Comparison of ENCODE assay signal across 15 cellular contexts in genomic region chr1:201405484-201405831, GRCh38. TPM values are rescaled to one million over a fixed set of nuclear protein-coding genes. Genes with fewer than 3 reads are reported as not detected.
DNase-seq lines count a peak whose midpoint lies in the region; ATAC-seq, FAIRE-seq and TF ChIP-seq lines count a peak whose summit lies in the region.
"Had no signal": no experiment of that assay in that cellular context is flagged by ENCODE, and none has a peak within 500 bp of the region (broad histone marks: within the 10 kb centered on the region; RNA-seq: fewer than 3 reads in every experiment).

No MANE protein-coding gene starts in this region.

- no peak for FAIRE-seq in H54 (lab: Jason Lieb, UNC)

- H3K36me3 Mint-ChIP-seq in stimulated activated memory B cell treated with anti-CD40 and anti-IgM and Interleukin-4, amounts not matched to agents 10 μg/mL and 1 μg/mL and 100 μg/mL, for 72 hours = no peaks in the 10 kb centered on the region
- no peaks in the 10 kb centered on the region for H3K36me3 Mint-ChIP-seq in activated CD8-positive, alpha-beta memory T cell treated with anti-CD3 and anti-CD28 coated beads, Interleukin-2, amount 10 ng/mL, durations not matched to agents 7 days and 5 days
- H3K36me3 Mint-ChIP-seq: CD8-positive, alpha-beta T cell had no signal

- H3K36me3 ChIP-seq in Karpas-422 (ENCODE audit: insufficient read depth, low read length) = peaks cover 44% of the 10 kb centered on the region
- H3K36me3 ChIP-seq in left lung = no peaks in the 10 kb centered on the region

- in situ Hi-C loops in GM18951 (cut with MboI; ENCODE audit: low sequenced_read_pairs, unreplicated experiment) = no loop called here

- CTCF ChIA-PET in activated CD8-positive, alpha-beta memory T cell treated with anti-CD3 and anti-CD28 coated beads, Interleukin-2, amount 10 ng/mL, durations not matched to agents 7 days and 5 days (lab: Charles Lee) = interaction anchor here (1.1 to 1.5 kb wide), 3 partner anchors 11 to 108 kb away, joined by 3 read pairs; no protein-coding TSS in a partner anchor

- peak overlapping the region; percentile 66 for H3K27ac ChIP-seq in Karpas-422 (ENCODE audit: low read length)
- H3K27ac ChIP-seq in left lung = no peak overlapping the region
- H3K27ac ChIP-seq: parathyroid adenoma had no signal

- H3K4me3 Mint-ChIP-seq in stimulated activated memory B cell treated with anti-CD40 and anti-IgM and Interleukin-4, amounts not matched to agents 10 μg/mL and 1 μg/mL and 100 μg/mL, for 72 hours = no peak overlapping the region
- H3K4me3 Mint-ChIP-seq in activated CD8-positive, alpha-beta memory T cell treated with anti-CD3 and anti-CD28 coated beads, Interleukin-2, amount 10 ng/mL, durations not matched to agents 7 days and 5 days = no peak overlapping the region
- H3K4me3 Mint-ChIP-seq: CD8-positive, alpha-beta T cell had no signal

- no peak overlapping the region for H3K4me2 ChIP-seq in Karpas-422 (ENCODE audit: low read depth, low read length, poor library complexity, severe bottlenecking)

- H4K20me1 ChIP-seq in Karpas-422 (ENCODE audit: insufficient read depth, low read depth, low read length) = peaks cover 43% of the 10 kb centered on the region

- H3K4me1 ChIP-seq in Karpas-422 (ENCODE audit: low read length) (peaks cover 77% of the 10 kb centered on the region), left lung (peaks cover 0 to 16% of the 10 kb centered on the region in 2 donors)
- H3K4me1 ChIP-seq: parathyroid adenoma had no signal

- peak; percentile 63 for ATAC-seq in left lung
- ATAC-seq in stimulated activated memory B cell treated with anti-CD40 and anti-IgM and Interleukin-4, amounts not matched to agents 10 μg/mL and 1 μg/mL and 100 μg/mL, for 72 hours = peak; percentile 52
- no peak for ATAC-seq in activated CD8-positive, alpha-beta memory T cell treated with anti-CD3 and anti-CD28 coated beads, Interleukin-2, amount 10 ng/mL, durations not matched to agents 7 days and 5 days
- ATAC-seq: CD8-positive, alpha-beta T cell had no signal

- H3K9me3 Mint-ChIP-seq in stimulated activated memory B cell treated with anti-CD40 and anti-IgM and Interleukin-4, amounts not matched to agents 10 μg/mL and 1 μg/mL and 100 μg/mL, for 72 hours = no peaks in the 10 kb centered on the region
- no peaks in the 10 kb centered on the region for H3K9me3 Mint-ChIP-seq in activated CD8-positive, alpha-beta memory T cell treated with anti-CD3 and anti-CD28 coated beads, Interleukin-2, amount 10 ng/mL, durations not matched to agents 7 days and 5 days (ENCODE audit: low read depth)
- H3K9me3 Mint-ChIP-seq: CD8-positive, alpha-beta T cell had no signal

- H3K27ac Mint-ChIP-seq in stimulated activated memory B cell treated with anti-CD40 and anti-IgM and Interleukin-4, amounts not matched to agents 10 μg/mL and 1 μg/mL and 100 μg/mL, for 72 hours = peak overlapping the region; percentile 57
- H3K27ac Mint-ChIP-seq in activated CD8-positive, alpha-beta memory T cell treated with anti-CD3 and anti-CD28 coated beads, Interleukin-2, amount 10 ng/mL, durations not matched to agents 7 days and 5 days = no peak overlapping the region
- H3K27ac Mint-ChIP-seq: CD8-positive, alpha-beta T cell had no signal

- DNase-seq in Karpas-422 (peak; percentile 59), left lung (peak in 1 of 2 donors; percentile 56), H54 (ENCODE audit: insufficient read length, low spot score) (no peak), anterior cingulate cortex (lab: John Stamatoyannopoulos, UW) (no peak)
- no peak for DNase-seq in activated CD8-positive, alpha-beta memory T cell treated with anti-CD3 and anti-CD28 coated beads, Interleukin-2, amount 10 ng/mL, durations not matched to agents 7 days and 5 days
- DNase-seq in activated effector memory CD4-positive, alpha-beta T cell treated with Interleukin-2 at 50 U/mL for 16 hours = no peak
- DNase-seq: activated CD4-positive, alpha-beta T cell treated with anti-CD3 and anti-CD28 coated beads for 4 hours; caudate nucleus; CD8-positive, alpha-beta T cell; NCI-H1105; NCI-H526; stimulated activated CD4-positive, alpha-beta T cell treated with anti-CD3 and anti-CD28 coated beads, Interleukin-4, amount 100 ng/mL, for 4 hours had no signal

- H3K27me3 ChIP-seq in Karpas-422 (ENCODE audit: low read length) (no peaks in the 10 kb centered on the region), left lung (peaks cover 0 to 10% of the 10 kb centered on the region in 2 donors)

- peaks cover 24% of the 10 kb centered on the region for H3K27me3 Mint-ChIP-seq in stimulated activated memory B cell treated with anti-CD40 and anti-IgM and Interleukin-4, amounts not matched to agents 10 μg/mL and 1 μg/mL and 100 μg/mL, for 72 hours
- H3K27me3 Mint-ChIP-seq in activated CD8-positive, alpha-beta memory T cell treated with anti-CD3 and anti-CD28 coated beads, Interleukin-2, amount 10 ng/mL, durations not matched to agents 7 days and 5 days = no peaks in the 10 kb centered on the region

- intact Hi-C loops in left lung (cut with DNase I) = no loop called here

- H3K9ac ChIP-seq in Karpas-422 (ENCODE audit: low read length) = no peak overlapping the region
- H3K9ac ChIP-seq: parathyroid adenoma had no signal

- TF ChIP-seq POLR2A in GM18951 (IDR thresholded peaks at IDR 0.05; ENCODE audit: extremely low read depth, insufficient read depth, insufficient read length) = peak; percentile 37
- no peak for TF ChIP-seq POLR2A in H54 (IDR thresholded peaks at IDR 0.05; ENCODE audit: low read depth, low read length)

- H2AFZ ChIP-seq in Karpas-422 (ENCODE audit: low read length) = no peak overlapping the region
- H2AFZ ChIP-seq: parathyroid adenoma had no signal

- no peaks in the 10 kb centered on the region for H3K79me2 ChIP-seq in Karpas-422 (ENCODE audit: low read length)
- H3K79me2 ChIP-seq: parathyroid adenoma had no signal

- no peak for TF ChIP-seq CTCF in left lung (IDR thresholded peaks at IDR 0.05)

- H3K9me3 ChIP-seq in Karpas-422 (ENCODE audit: low read length) (no peaks in the 10 kb centered on the region), left lung (no peaks in the 10 kb centered on the region)

- peaks cover 12% of the 10 kb centered on the region for H3K4me1 Mint-ChIP-seq in stimulated activated memory B cell treated with anti-CD40 and anti-IgM and Interleukin-4, amounts not matched to agents 10 μg/mL and 1 μg/mL and 100 μg/mL, for 72 hours
- H3K4me1 Mint-ChIP-seq in activated CD8-positive, alpha-beta memory T cell treated with anti-CD3 and anti-CD28 coated beads, Interleukin-2, amount 10 ng/mL, durations not matched to agents 7 days and 5 days = no peaks in the 10 kb centered on the region

- no peaks in the 10 kb centered on the region for H3K9me2 ChIP-seq in Karpas-422 (replicated peaks; ENCODE audit: insufficient read depth, low read length)

- no peak overlapping the region for H3K4me3 ChIP-seq in Karpas-422 (ENCODE audit: low read length)
- H3K4me3 ChIP-seq in left lung = no peak overlapping the region

RNA-seq across cellular contexts. Expression of gene LAD1, which starts 6.3 kb away (rescaled TPM):
- total RNA-seq in Karpas-422 (2014; rRNA removed; shearing (Covaris generic); ENCODE audit: low replicate concordance) = 0.76 and 1.2 TPM in 2 replicates
- total RNA-seq in left lung = 10 to 100 TPM; 20.1 to 37.6 TPM
- not detected for total RNA-seq in activated CD8-positive, alpha-beta memory T cell treated with anti-CD3 and anti-CD28 coated beads, Interleukin-2, amount 10 ng/mL, durations not matched to agents 7 days and 5 days
- total RNA-seq: CD8-positive, alpha-beta T cell had no signal

RNA-seq across cellular contexts. Expression of gene TNNI1, which starts 16.1 kb away (rescaled TPM):
- 333 and 375 TPM in 2 replicates for total RNA-seq in Karpas-422 (2014; rRNA removed; shearing (Covaris generic); ENCODE audit: low replicate concordance)
- under 1 TPM in 1 of 2 donors, not detected in 1; 0.38 TPM for total RNA-seq in left lung
- total RNA-seq in activated CD8-positive, alpha-beta memory T cell treated with anti-CD3 and anti-CD28 coated beads, Interleukin-2, amount 10 ng/mL, durations not matched to agents 7 days and 5 days = not detected
- total RNA-seq: CD8-positive, alpha-beta T cell had no signal

RNA-seq across cellular contexts. Expression of gene TNNT2, which starts 28.0 kb away (rescaled TPM):
- 0.11 and 0.37 TPM in 2 replicates for total RNA-seq in Karpas-422 (2014; rRNA removed; shearing (Covaris generic); ENCODE audit: low replicate concordance)
- 1 to 10 TPM; 5.0 to 6.5 TPM for total RNA-seq in left lung
- total RNA-seq in activated CD8-positive, alpha-beta memory T cell treated with anti-CD3 and anti-CD28 coated beads, Interleukin-2, amount 10 ng/mL, durations not matched to agents 7 days and 5 days = not detected
- total RNA-seq: CD8-positive, alpha-beta T cell had no signal

Comparison
In these comparisons a context has a peak if more than half of its experiments do, and no peak if none do; other contexts are left out.
1. RNA of gene TNNI1, which starts 16.1 kb away (total RNA-seq): 333 to 375 TPM in Karpas-422; 0.38 TPM in left lung and not detected in activated CD8-positive, alpha-beta memory T cell treated with anti-CD3 and anti-CD28 coated beads, Interleukin-2, amount 10 ng/mL, durations not matched to agents 7 days and 5 days; every median in the first group is over 100 times any median in the second.